In genomic region chr1:15273274-15273673, GRCh38 we compare ENCODE assay signal across 14 cellular contexts. TPM values are rescaled to one million over a fixed set of nuclear protein-coding genes. Genes with fewer than 3 reads are reported as not detected.
"Had no signal": no experiment of that assay in that cellular context is flagged by ENCODE, and none has a peak within 500 bp of the region (broad histone marks: within the 10 kb centered on the region; RNA-seq: fewer than 3 reads in every experiment).

No MANE protein-coding gene starts in this region.

- H3K36me3 ChIP-seq: WERI-Rb-1 had no signal

- H3K27ac Mint-ChIP-seq: activated B cell treated with CpG ODN at 0.5 μM for 24 hours; activated CD8-positive, alpha-beta T cell treated with anti-CD3 and anti-CD28 coated beads for 36 hours; activated naive CD8-positive, alpha-beta T cell; activated T-helper 17 cell treated with anti-CD3 and anti-CD28 coated beads, Interleukin-2, amount 50 U/mL, for 72 hours; T-helper 17 cell; T-helper 2 cell treated with Interferon-gamma antibody and Interleukin-4, amounts not matched to agents 5 μg/mL and 100 μg/mL, for 36 hours had no signal

- H3K4me3 Mint-ChIP-seq: activated B cell treated with CpG ODN at 0.5 μM for 24 hours; activated CD8-positive, alpha-beta T cell treated with anti-CD3 and anti-CD28 coated beads for 36 hours; activated naive CD8-positive, alpha-beta T cell; activated T-cell treated with anti-CD3 and anti-CD28 coated beads, Interleukin-2, amount 50 U/mL, for 4 hours; activated T-helper 17 cell treated with anti-CD3 and anti-CD28 coated beads, Interleukin-2, amount 50 U/mL, for 72 hours; T-helper 17 cell; T-helper 2 cell treated with Interferon-gamma antibody and Interleukin-4, amounts not matched to agents 5 μg/mL and 100 μg/mL, for 36 hours had no signal

- DNase-seq: activated B cell treated with CpG ODN at 0.5 μM for 24 hours; activated CD4-positive, alpha-beta T cell treated with anti-CD3 and anti-CD28 coated beads, Interleukin-2, amount 50 U/mL, for 1 hour; activated effector memory CD4-positive, alpha-beta T cell treated with Interleukin-2 at 50 U/mL for 16 hours; activated gamma-delta T cell treated with Interleukin-2 at 50 U/mL for 16 hours; activated T-cell treated with anti-CD3 and anti-CD28 coated beads, Interleukin-2, amount 50 U/mL, for 4 hours; effector CD8-positive, alpha-beta T cell; T-helper 17 cell; WERI-Rb-1 had no signal

- H3K27ac ChIP-seq: epithelial cell of prostate, WERI-Rb-1 had no signal

- H3K36me3 Mint-ChIP-seq: activated naive CD8-positive, alpha-beta T cell had no signal

- H3K4me1 Mint-ChIP-seq: activated B cell treated with CpG ODN at 0.5 μM for 24 hours; activated T-helper 17 cell treated with anti-CD3 and anti-CD28 coated beads, Interleukin-2, amount 50 U/mL, for 72 hours had no signal

- ATAC-seq: T-helper 17 cell had no signal

- H3K9me3 Mint-ChIP-seq: activated B cell treated with CpG ODN at 0.5 μM for 24 hours; activated CD8-positive, alpha-beta T cell treated with anti-CD3 and anti-CD28 coated beads for 36 hours; activated T-helper 17 cell treated with anti-CD3 and anti-CD28 coated beads, Interleukin-2, amount 50 U/mL, for 72 hours; T-helper 2 cell treated with Interferon-gamma antibody and Interleukin-4, amounts not matched to agents 5 μg/mL and 100 μg/mL, for 36 hours had no signal

RNA-seq across cellular contexts. Expression of gene FHAD1, which starts 26.3 kb away (rescaled TPM):
- total RNA-seq: activated B cell treated with CpG ODN at 0.5 μM for 24 hours; activated T-helper 17 cell treated with anti-CD3 and anti-CD28 coated beads, Interleukin-2, amount 50 U/mL, for 72 hours; chondrocyte; T-helper 17 cell had no signal
